ENCODE assay signal across 8 cellular contexts in the genomic region with DNA sequence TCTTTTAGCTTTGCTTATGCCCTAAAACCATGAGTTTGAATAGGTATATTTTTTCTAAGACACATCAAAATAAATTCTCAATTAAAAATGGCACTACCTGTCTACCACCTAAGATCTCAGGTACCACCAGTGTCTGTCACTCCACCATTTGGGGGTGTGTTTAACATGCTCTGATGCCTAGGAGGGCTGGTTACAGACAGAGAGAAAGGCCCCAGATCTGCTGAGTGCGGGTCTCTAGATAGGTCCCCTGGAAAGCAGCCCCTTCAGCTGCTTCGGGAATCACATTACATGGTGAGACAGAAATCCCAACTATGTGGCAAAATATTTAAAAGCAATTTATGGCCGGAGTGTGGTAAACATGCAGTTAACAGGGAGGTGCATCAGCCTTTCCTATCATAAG. TPM values are rescaled to one million over a fixed set of nuclear protein-coding genes. Genes with fewer than 3 reads are reported as not detected.
DNase-seq lines count a peak whose midpoint lies in the region; ATAC-seq lines count a peak whose summit lies in the region.

No MANE protein-coding gene starts in this region.

- H3K4me1 ChIP-seq in iPS-18a (ENCODE audit: control insufficient read depth, low read depth, low read length) = no peaks in the 10 kb centered on the region

- CTCF ChIA-PET in activated naive CD4-positive, alpha-beta T cell treated with anti-CD3 and anti-CD28 coated beads for 36 hours (lab: Charles Lee) = interaction anchor here (1.6 kb wide), 1 partner anchor 30 kb away, joined by 4 read pairs; no protein-coding TSS in a partner anchor
- CTCF ChIA-PET in activated CD4-positive, alpha-beta memory T cell treated with anti-CD3 and anti-CD28 coated beads, Interleukin-2, amount 10 ng/mL, durations not matched to agents 7 days and 5 days (lab: Charles Lee) = interaction anchor here (0.9 kb wide), 1 partner anchor 30 kb away, joined by 4 read pairs; no protein-coding TSS in a partner anchor

- H3K27ac Mint-ChIP-seq in activated naive CD4-positive, alpha-beta T cell treated with anti-CD3 and anti-CD28 coated beads for 36 hours = no peak overlapping the region
- peak overlapping the region; percentile 83 for H3K27ac Mint-ChIP-seq in activated CD4-positive, alpha-beta memory T cell treated with anti-CD3 and anti-CD28 coated beads, Interleukin-2, amount 10 ng/mL, durations not matched to agents 7 days and 5 days
- H3K27ac Mint-ChIP-seq in stimulated activated effector memory CD8-positive, alpha-beta T cell treated with anti-CD3 and anti-CD28 coated beads, Interleukin-12 subunit alpha, Interleukin-12 subunit beta, amount 100 ng/mL, for 72 hours = peak overlapping the region; percentile 93

- peak overlapping the region; percentile 85 for H3K4me3 ChIP-seq in iPS-18a (ENCODE audit: low read length)

- H3K9me3 Mint-ChIP-seq in activated naive CD4-positive, alpha-beta T cell treated with anti-CD3 and anti-CD28 coated beads for 36 hours = peaks cover 3% of the 10 kb centered on the region
- peaks cover 2% of the 10 kb centered on the region for H3K9me3 Mint-ChIP-seq in activated CD4-positive, alpha-beta memory T cell treated with anti-CD3 and anti-CD28 coated beads, Interleukin-2, amount 10 ng/mL, durations not matched to agents 7 days and 5 days
- no peaks in the 10 kb centered on the region for H3K9me3 Mint-ChIP-seq in stimulated activated effector memory CD8-positive, alpha-beta T cell treated with anti-CD3 and anti-CD28 coated beads, Interleukin-12 subunit alpha, Interleukin-12 subunit beta, amount 100 ng/mL, for 72 hours

- no peaks in the 10 kb centered on the region for H3K36me3 Mint-ChIP-seq in activated naive CD4-positive, alpha-beta T cell treated with anti-CD3 and anti-CD28 coated beads for 36 hours (ENCODE audit: low read depth)
- H3K36me3 Mint-ChIP-seq in activated CD4-positive, alpha-beta memory T cell treated with anti-CD3 and anti-CD28 coated beads, Interleukin-2, amount 10 ng/mL, durations not matched to agents 7 days and 5 days (ENCODE audit: low read depth) = no peaks in the 10 kb centered on the region
- H3K36me3 Mint-ChIP-seq in stimulated activated effector memory CD8-positive, alpha-beta T cell treated with anti-CD3 and anti-CD28 coated beads, Interleukin-12 subunit alpha, Interleukin-12 subunit beta, amount 100 ng/mL, for 72 hours = peaks cover 13% of the 10 kb centered on the region

- ATAC-seq in stimulated activated effector memory CD8-positive, alpha-beta T cell treated with anti-CD3 and anti-CD28 coated beads, Interleukin-12 subunit alpha, Interleukin-12 subunit beta, amount 100 ng/mL, for 72 hours = no peak
- ATAC-seq in HG02678 (IDR thresholded peaks at IDR 0.05; ENCODE audit: unreplicated experiment) = no peak

- peaks cover 19% of the 10 kb centered on the region for H3K4me1 Mint-ChIP-seq in activated naive CD4-positive, alpha-beta T cell treated with anti-CD3 and anti-CD28 coated beads for 36 hours (ENCODE audit: low read depth)
- H3K4me1 Mint-ChIP-seq in activated CD4-positive, alpha-beta memory T cell treated with anti-CD3 and anti-CD28 coated beads, Interleukin-2, amount 10 ng/mL, durations not matched to agents 7 days and 5 days = peaks cover 52% of the 10 kb centered on the region
- H3K4me1 Mint-ChIP-seq in stimulated activated effector memory CD8-positive, alpha-beta T cell treated with anti-CD3 and anti-CD28 coated beads, Interleukin-12 subunit alpha, Interleukin-12 subunit beta, amount 100 ng/mL, for 72 hours = peaks cover 32% of the 10 kb centered on the region

- H3K9me3 ChIP-seq in iPS-18a (ENCODE audit: control insufficient read depth, low read depth, low read length) = no peaks in the 10 kb centered on the region

- H3K4me3 Mint-ChIP-seq in activated naive CD4-positive, alpha-beta T cell treated with anti-CD3 and anti-CD28 coated beads for 36 hours = peak overlapping the region; percentile 88
- peak overlapping the region; percentile 95 for H3K4me3 Mint-ChIP-seq in activated CD4-positive, alpha-beta memory T cell treated with anti-CD3 and anti-CD28 coated beads, Interleukin-2, amount 10 ng/mL, durations not matched to agents 7 days and 5 days
- peak overlapping the region; percentile 93 for H3K4me3 Mint-ChIP-seq in stimulated activated effector memory CD8-positive, alpha-beta T cell treated with anti-CD3 and anti-CD28 coated beads, Interleukin-12 subunit alpha, Interleukin-12 subunit beta, amount 100 ng/mL, for 72 hours

- intact Hi-C loops in activated naive CD4-positive, alpha-beta T cell treated with anti-CD3 and anti-CD28 coated beads for 36 hours (cut with micrococcal nuclease) = loop anchor here (1.0 to 10.0 kb wide), 4 partner anchors 486 to 813 kb away; partner anchors contain the start of gene CMTR2

- H3K27ac ChIP-seq in iPS-18a (ENCODE audit: low read length) = no peak overlapping the region

- H3K9ac ChIP-seq in iPS-18a (ENCODE audit: low read length) = no peak overlapping the region

- H3K27me3 ChIP-seq in iPS-18a (ENCODE audit: control insufficient read depth, insufficient read depth, low read length) = peaks cover 22% of the 10 kb centered on the region

- DNase-seq in activated naive CD4-positive, alpha-beta T cell treated with anti-CD3 and anti-CD28 coated beads for 36 hours = no peak
- no peak for DNase-seq in activated naive CD4-positive, alpha-beta T cell treated with Interleukin-2 at 50 U/mL for 16 hours
- DNase-seq in activated CD4-positive, alpha-beta memory T cell treated with anti-CD3 and anti-CD28 coated beads, Interleukin-2, amount 10 ng/mL, durations not matched to agents 7 days and 5 days = no peak
- no peak for DNase-seq in stimulated activated effector memory CD8-positive, alpha-beta T cell treated with anti-CD3 and anti-CD28 coated beads, Interleukin-12 subunit alpha, Interleukin-12 subunit beta, amount 100 ng/mL, for 72 hours (ENCODE audit: low spot score in 2 of 2)
- DNase-seq in COR-L47 (lab: John Stamatoyannopoulos, UW) (no peak), DMS114 treated with DMSO at 0.1 percent for 48 hours (lab: John Stamatoyannopoulos, UW; ENCODE audit: unreplicated experiment) (no peak)

- POLR2A ChIA-PET in activated CD4-positive, alpha-beta memory T cell treated with anti-CD3 and anti-CD28 coated beads, Interleukin-2, amount 10 ng/mL, durations not matched to agents 7 days and 5 days (lab: Charles Lee) = interaction anchor here (0.6 to 2.1 kb wide), 8 partner anchors 11 to 487 kb away, joined by 3 to 10 read pairs (median 5); partner anchors contain the start of genes CMTR2 and DDX19A

- no peaks in the 10 kb centered on the region for H3K27me3 Mint-ChIP-seq in activated naive CD4-positive, alpha-beta T cell treated with anti-CD3 and anti-CD28 coated beads for 36 hours (ENCODE audit: low read depth)
- H3K27me3 Mint-ChIP-seq in activated CD4-positive, alpha-beta memory T cell treated with anti-CD3 and anti-CD28 coated beads, Interleukin-2, amount 10 ng/mL, durations not matched to agents 7 days and 5 days = no peaks in the 10 kb centered on the region

- H3K36me3 ChIP-seq in iPS-18a (ENCODE audit: control insufficient read depth, low read depth, low read length) = peaks cover 4% of the 10 kb centered on the region

RNA-seq across cellular contexts. Expression of gene VAC14, which starts 0.7 kb away (rescaled TPM):
- 10 to 100 TPM; 19.6 to 20.6 TPM for total RNA-seq in activated naive CD4-positive, alpha-beta T cell treated with anti-CD3 and anti-CD28 coated beads for 36 hours
- total RNA-seq in activated CD4-positive, alpha-beta memory T cell treated with anti-CD3 and anti-CD28 coated beads, Interleukin-2, amount 10 ng/mL, durations not matched to agents 7 days and 5 days = 10 to 100 TPM; 26.7 to 28.0 TPM
